Comparison of ENCODE assay signal across 7 cellular contexts in genomic region chr16:31471241-31471874, GRCh38. TPM values are rescaled to one million over a fixed set of nuclear protein-coding genes. Genes with fewer than 3 reads are reported as not detected.
A peak's percentile ranks its signal among the peaks of the same experiment; 100 is the strongest.
DNase-seq lines count a peak whose midpoint lies in the region; ATAC-seq and TF ChIP-seq lines count a peak whose summit lies in the region.
"Had no signal": no experiment of that assay in that cellular context is flagged by ENCODE, and none has a peak within 500 bp of the region (broad histone marks: within the 10 kb centered on the region; RNA-seq: fewer than 3 reads in every experiment).

No MANE protein-coding gene starts in this region.

- no peak for TF ChIP-seq POLR2A in body of pancreas (IDR thresholded peaks at IDR 0.05)

- peaks cover 5 to 15% (median 7%) of the 10 kb centered on the region in 7 donors for H3K9me3 Mint-ChIP-seq in CD14-positive monocyte

- H3K4me1 ChIP-seq in body of pancreas (peaks cover 21% of the 10 kb centered on the region), mucosa of stomach (ENCODE audit: control insufficient read depth, insufficient read depth, low read length) (peaks cover 19% of the 10 kb centered on the region)

- H3K4me3 ChIP-seq in body of pancreas (no peak overlapping the region), mucosa of stomach (ENCODE audit: low read length) (no peak overlapping the region)

- H3K4me1 Mint-ChIP-seq in CD14-positive monocyte, result peaks cover 31% of the 10 kb centered on the region

- no peaks in the 10 kb centered on the region for H3K9me3 ChIP-seq in body of pancreas
- no peaks in the 10 kb centered on the region for H3K9me3 ChIP-seq in mucosa of stomach (ENCODE audit: control insufficient read depth, low read length)

- TF ChIP-seq CTCF in CD14-positive monocyte (IDR thresholded peaks at IDR 0.05), result no peak
- TF ChIP-seq CTCF in body of pancreas (IDR thresholded peaks at IDR 0.05), result no peak

- peaks cover 3 to 47% (median 33%) of the 10 kb centered on the region in 3 donors for H3K27me3 Mint-ChIP-seq in CD14-positive monocyte (ENCODE audit: low read depth in 3 of 3)

- ATAC-seq in body of pancreas (no peak), GM19351 (IDR thresholded peaks at IDR 0.05; ENCODE audit: unreplicated experiment) (no peak)

- peaks cover 14 to 16% of the 10 kb centered on the region in 2 donors for H3K36me3 Mint-ChIP-seq in CD14-positive monocyte

- H3K36me3 ChIP-seq in body of pancreas (replicated peaks in 1 of 2; ENCODE audit: insufficient read depth in 1 of 2, low read depth in 2 of 2), result no peaks in the 10 kb centered on the region
- no peaks in the 10 kb centered on the region for H3K36me3 ChIP-seq in mucosa of stomach (ENCODE audit: control insufficient read depth, insufficient read depth, low read length)

- WGBS in body of pancreas, 2 donors, result 51 to 60% methylated on average over 7 to 15 of the region's 15 CpGs

- H3K9ac ChIP-seq in mucosa of stomach (ENCODE audit: low read length), result peak overlapping the region; percentile 76

- intact Hi-C loops in CD14-positive monocyte (cut with micrococcal nuclease), result no loop called here
- intact Hi-C loops in body of pancreas (cut with DNase I), result no loop called here

- peak overlapping the region in 3 of 4 donors; percentile 24 to 65 (median 61) for H3K27ac ChIP-seq in body of pancreas

- no peak overlapping the region for H3K27ac Mint-ChIP-seq in CD14-positive monocyte

- DNase-seq in CD14-positive monocyte (ENCODE audit: low spot score), result no peak
- DNase-seq in body of pancreas, result no peak
- no peak for DNase-seq in islet precursor cell
- no peak for DNase-seq in T1000 (lab: John Stamatoyannopoulos, UW)
- DNase-seq: T-helper 2 cell had no signal

- H3K4me3 Mint-ChIP-seq in CD14-positive monocyte, result peak overlapping the region; percentile 30 to 41

- H3K27me3 ChIP-seq in body of pancreas (no peaks in the 10 kb centered on the region), mucosa of stomach (ENCODE audit: control insufficient read depth, insufficient read depth, low read length) (no peaks in the 10 kb centered on the region)

RNA-seq across cellular contexts. Expression of gene TGFB1I1, which starts 0.6 kb away (rescaled TPM):
- polyA plus RNA-seq in CD14-positive monocyte, result under 1 TPM in 1 of 2 donors, not detected in 1; 0.16 TPM
- total RNA-seq in body of pancreas, result 10 to 100 TPM in 1 of 2 donors, 1 to 10 TPM in 1; 8.6 to 16.6 TPM

RNA-seq across cellular contexts. Expression of gene SLC5A2, which starts 11.6 kb away (rescaled TPM):
- not detected for polyA plus RNA-seq in CD14-positive monocyte
- under 1 TPM in 1 of 2 donors, not detected in 1; 0.26 TPM for total RNA-seq in body of pancreas

RNA-seq across cellular contexts. Expression of gene ARMC5, which starts 12.1 kb away (rescaled TPM):
- polyA plus RNA-seq in CD14-positive monocyte, result 1 to 10 TPM; 2.9 to 4.2 TPM
- 10 to 100 TPM in 1 of 2 donors, 1 to 10 TPM in 1; 4.2 to 13.2 TPM for total RNA-seq in body of pancreas

RNA-seq across cellular contexts. Expression of gene ZNF843, which starts 28.8 kb away (rescaled TPM):
- polyA plus RNA-seq in CD14-positive monocyte, result not detected
- 1 to 10 TPM; 3.6 to 4.7 TPM for total RNA-seq in body of pancreas

RNA-seq across cellular contexts. Expression of gene RUSF1, which starts 36.8 kb away (rescaled TPM):
- polyA plus RNA-seq in CD14-positive monocyte, result 10 to 100 TPM; 10.3 to 11.8 TPM
- 10 to 100 TPM; 72.9 to 77.5 TPM for total RNA-seq in body of pancreas
